ENCODE assay signal across 38 cellular contexts in genomic region chr6:164020142-164020541, GRCh38.
"Had no signal": no experiment of that assay in that cellular context is flagged by ENCODE, and none has a peak within 500 bp of the region (broad histone marks: within the 10 kb centered on the region; RNA-seq: fewer than 3 reads in every experiment).

No MANE protein-coding gene starts in this region.

- H3K36me3 ChIP-seq: adrenal gland, ascending aorta, brain microvascular endothelial cell, breast epithelium, cardiac muscle cell had no signal

- DNase-seq: activated effector memory CD4-positive, alpha-beta T cell treated with anti-CD3 and anti-CD28 coated beads, Interleukin-2, amount 50 U/mL, for 16 hours; activated effector memory CD4-positive, alpha-beta T cell treated with Interleukin-2 at 50 U/mL for 16 hours; activated gamma-delta T cell; activated gamma-delta T cell treated with Interleukin-2 at 50 U/mL for 16 hours; activated naive CD4-positive, alpha-beta T cell; activated naive CD4-positive, alpha-beta T cell treated with anti-CD3 and anti-CD28 coated beads for 36 hours; activated naive CD4-positive, alpha-beta T cell treated with anti-CD3 and anti-CD28 coated beads, Interleukin-2, amount 10 ng/mL, durations not matched to agents 7 days and 5 days; activated naive CD4-positive, alpha-beta T cell treated with anti-CD3 and anti-CD28 coated beads, Interleukin-2, amount 50 U/mL, for 16 hours; activated naive CD4-positive, alpha-beta T cell treated with Interleukin-2 at 50 U/mL for 16 hours; activated naive CD8-positive, alpha-beta T cell treated with anti-CD3 and anti-CD28 coated beads for 36 hours; activated naive CD8-positive, alpha-beta T cell treated with anti-CD3 and anti-CD28 coated beads, Interleukin-2, amount 10 ng/mL, durations not matched to agents 7 days and 5 days; activated naive CD8-positive, alpha-beta T cell treated with anti-CD3 and anti-CD28 coated beads, Interleukin-2, amount 50 U/mL, for 24 hours; activated T-cell treated with anti-CD3 and anti-CD28 coated beads, Interleukin-2, amount 50 U/mL, for 1 hour; activated T-cell treated with anti-CD3 and anti-CD28 coated beads, Interleukin-2, amount 50 U/mL, for 24 hours; activated T-cell treated with anti-CD3 and anti-CD28 coated beads, Interleukin-2, amount 50 U/mL, for 4 hours; activated T-cell treated with anti-CD3 and anti-CD28 coated beads, Interleukin-2, amount 50 U/mL, for 48 hours; activated T-cell treated with anti-CD3 and anti-CD28 coated beads, Interleukin-2, amount 50 U/mL, for 72 hours; adrenal gland; amniotic stem cell; amygdala; anterior cingulate cortex; aorta; body of pancreas; brain microvascular endothelial cell; caudate nucleus; central memory CD4-positive, alpha-beta T cell; cerebellar nuclear complex had no signal

- H3K27ac Mint-ChIP-seq: activated naive CD4-positive, alpha-beta T cell treated with anti-CD3 and anti-CD28 coated beads for 36 hours; activated naive CD4-positive, alpha-beta T cell treated with anti-CD3 and anti-CD28 coated beads, Interleukin-2, amount 10 ng/mL, durations not matched to agents 7 days and 5 days; activated naive CD4-positive, alpha-beta T cell treated with anti-CD3 and anti-CD28 coated beads, Interleukin-2, amount 50 U/mL, for 24 hours; activated naive CD4-positive, alpha-beta T cell treated with anti-CD3 and anti-CD28 coated beads, Interleukin-2, amount 50 U/mL, for 72 hours; activated naive CD8-positive, alpha-beta T cell; activated naive CD8-positive, alpha-beta T cell treated with anti-CD3 and anti-CD28 coated beads for 36 hours; activated naive CD8-positive, alpha-beta T cell treated with anti-CD3 and anti-CD28 coated beads, Interleukin-2, amount 10 ng/mL, durations not matched to agents 7 days and 5 days; activated naive CD8-positive, alpha-beta T cell treated with anti-CD3 and anti-CD28 coated beads, Interleukin-2, amount 50 U/mL, for 24 hours; activated T-cell treated with anti-CD3 and anti-CD28 coated beads, Interleukin-2, amount 50 U/mL, for 24 hours; activated T-cell treated with anti-CD3 and anti-CD28 coated beads, Interleukin-2, amount 50 U/mL, for 72 hours; activated T-helper 1 cell treated with anti-CD3 and anti-CD28 coated beads, Interleukin-12 subunit alpha, Interleukin-12 subunit beta, Interleukin-2, Interleukin-4 antibody, amounts not matched to agents 30 ng/mL and 10 ng/mL and 1 ng/mL, durations not matched to agents 14 hours and 24 hours and 36 hours; activated T-helper 17 cell treated with anti-CD3 and anti-CD28 coated beads, Interleukin-2, amount 50 U/mL, for 72 hours; activated T-helper 2 cell treated with anti-CD3 and anti-CD28 coated beads, Interferon-gamma antibody, Interleukin-2, Interleukin-4, amounts not matched to agents 10 μg/mL and 5 μg/mL and 100 μg/mL, durations not matched to agents 14 hours and 24 hours and 36 hours had no signal

- H3K27me3 Mint-ChIP-seq: activated naive CD4-positive, alpha-beta T cell treated with anti-CD3 and anti-CD28 coated beads, Interleukin-2, amount 10 ng/mL, durations not matched to agents 7 days and 5 days had no signal

- H3K4me1 ChIP-seq: adrenal gland, ascending aorta, body of pancreas, breast epithelium had no signal

- H3K9me3 ChIP-seq: adrenal gland, ascending aorta, body of pancreas, breast epithelium had no signal

- H3K4me3 Mint-ChIP-seq: activated naive CD4-positive, alpha-beta T cell treated with anti-CD3 and anti-CD28 coated beads for 36 hours; activated naive CD4-positive, alpha-beta T cell treated with anti-CD3 and anti-CD28 coated beads, Interleukin-2, amount 10 ng/mL, durations not matched to agents 7 days and 5 days; activated naive CD4-positive, alpha-beta T cell treated with anti-CD3 and anti-CD28 coated beads, Interleukin-2, amount 50 U/mL, for 24 hours; activated naive CD8-positive, alpha-beta T cell; activated naive CD8-positive, alpha-beta T cell treated with anti-CD3 and anti-CD28 coated beads for 36 hours; activated naive CD8-positive, alpha-beta T cell treated with anti-CD3 and anti-CD28 coated beads, Interleukin-2, amount 10 ng/mL, durations not matched to agents 7 days and 5 days; activated naive CD8-positive, alpha-beta T cell treated with anti-CD3 and anti-CD28 coated beads, Interleukin-2, amount 50 U/mL, for 24 hours; activated T-cell treated with anti-CD3 and anti-CD28 coated beads, Interleukin-2, amount 50 U/mL, for 24 hours; activated T-cell treated with anti-CD3 and anti-CD28 coated beads, Interleukin-2, amount 50 U/mL, for 4 hours; activated T-cell treated with anti-CD3 and anti-CD28 coated beads, Interleukin-2, amount 50 U/mL, for 72 hours; activated T-helper 1 cell treated with anti-CD3 and anti-CD28 coated beads, Interleukin-12 subunit alpha, Interleukin-12 subunit beta, Interleukin-2, Interleukin-4 antibody, amounts not matched to agents 30 ng/mL and 10 ng/mL and 1 ng/mL, durations not matched to agents 14 hours and 24 hours and 36 hours; activated T-helper 17 cell treated with anti-CD3 and anti-CD28 coated beads, Interleukin-2, amount 50 U/mL, for 72 hours; brain; central memory CD8-positive, alpha-beta T cell had no signal

- H3K36me3 Mint-ChIP-seq: activated naive CD4-positive, alpha-beta T cell treated with anti-CD3 and anti-CD28 coated beads, Interleukin-2, amount 10 ng/mL, durations not matched to agents 7 days and 5 days; activated naive CD4-positive, alpha-beta T cell treated with anti-CD3 and anti-CD28 coated beads, Interleukin-2, amount 50 U/mL, for 24 hours; activated naive CD4-positive, alpha-beta T cell treated with anti-CD3 and anti-CD28 coated beads, Interleukin-2, amount 50 U/mL, for 72 hours; activated naive CD8-positive, alpha-beta T cell; activated naive CD8-positive, alpha-beta T cell treated with anti-CD3 and anti-CD28 coated beads for 36 hours; activated naive CD8-positive, alpha-beta T cell treated with anti-CD3 and anti-CD28 coated beads, Interleukin-2, amount 10 ng/mL, durations not matched to agents 7 days and 5 days; brain had no signal

- H3K27ac ChIP-seq: adrenal gland, ascending aorta, body of pancreas, brain microvascular endothelial cell, breast epithelium, cardiac muscle cell had no signal

- H3K27me3 ChIP-seq: ascending aorta, body of pancreas, brain microvascular endothelial cell, breast epithelium, cardiac muscle cell had no signal

- H3K4me3 ChIP-seq: adrenal gland, ascending aorta, body of pancreas, breast epithelium, cardiac muscle cell had no signal

- H3K4me1 Mint-ChIP-seq: activated naive CD4-positive, alpha-beta T cell treated with anti-CD3 and anti-CD28 coated beads, Interleukin-2, amount 10 ng/mL, durations not matched to agents 7 days and 5 days; activated naive CD4-positive, alpha-beta T cell treated with anti-CD3 and anti-CD28 coated beads, Interleukin-2, amount 50 U/mL, for 24 hours; activated naive CD8-positive, alpha-beta T cell treated with anti-CD3 and anti-CD28 coated beads for 36 hours; activated naive CD8-positive, alpha-beta T cell treated with anti-CD3 and anti-CD28 coated beads, Interleukin-2, amount 10 ng/mL, durations not matched to agents 7 days and 5 days; activated naive CD8-positive, alpha-beta T cell treated with anti-CD3 and anti-CD28 coated beads, Interleukin-2, amount 50 U/mL, for 24 hours; activated T-helper 17 cell treated with anti-CD3 and anti-CD28 coated beads, Interleukin-2, amount 50 U/mL, for 72 hours; central memory CD8-positive, alpha-beta T cell had no signal

- H3K9me3 Mint-ChIP-seq: activated naive CD4-positive, alpha-beta T cell treated with anti-CD3 and anti-CD28 coated beads for 36 hours; activated naive CD4-positive, alpha-beta T cell treated with anti-CD3 and anti-CD28 coated beads, Interleukin-2, amount 10 ng/mL, durations not matched to agents 7 days and 5 days; activated naive CD4-positive, alpha-beta T cell treated with anti-CD3 and anti-CD28 coated beads, Interleukin-2, amount 50 U/mL, for 24 hours; activated naive CD4-positive, alpha-beta T cell treated with anti-CD3 and anti-CD28 coated beads, Interleukin-2, amount 50 U/mL, for 72 hours; activated naive CD8-positive, alpha-beta T cell treated with anti-CD3 and anti-CD28 coated beads for 36 hours; activated naive CD8-positive, alpha-beta T cell treated with anti-CD3 and anti-CD28 coated beads, Interleukin-2, amount 10 ng/mL, durations not matched to agents 7 days and 5 days; activated naive CD8-positive, alpha-beta T cell treated with anti-CD3 and anti-CD28 coated beads, Interleukin-2, amount 50 U/mL, for 24 hours; activated T-cell treated with anti-CD3 and anti-CD28 coated beads, Interleukin-2, amount 50 U/mL, for 24 hours; activated T-cell treated with anti-CD3 and anti-CD28 coated beads, Interleukin-2, amount 50 U/mL, for 4 hours; activated T-cell treated with anti-CD3 and anti-CD28 coated beads, Interleukin-2, amount 50 U/mL, for 72 hours; activated T-helper 17 cell treated with anti-CD3 and anti-CD28 coated beads, Interleukin-2, amount 50 U/mL, for 72 hours had no signal

- ATAC-seq: activated naive CD4-positive, alpha-beta T cell treated with anti-CD3 and anti-CD28 coated beads, Interleukin-2, amount 50 U/mL, for 72 hours; activated naive CD8-positive, alpha-beta T cell treated with anti-CD3 and anti-CD28 coated beads, Interleukin-2, amount 50 U/mL, for 24 hours; activated T-cell treated with anti-CD3 and anti-CD28 coated beads, Interleukin-2, amount 50 U/mL, for 4 hours; activated T-cell treated with anti-CD3 and anti-CD28 coated beads, Interleukin-2, amount 50 U/mL, for 72 hours; activated T-helper 17 cell treated with anti-CD3 and anti-CD28 coated beads, Interleukin-2, amount 50 U/mL, for 72 hours; body of pancreas had no signal
